Comparison of ENCODE assay signal across 17 cellular contexts in genomic region chr2:100413586-100413985, GRCh38. TPM values are rescaled to one million over a fixed set of nuclear protein-coding genes. Genes with fewer than 3 reads are reported as not detected.
DNase-seq lines count a peak whose midpoint lies in the region; ATAC-seq, FAIRE-seq and TF ChIP-seq lines count a peak whose summit lies in the region.
"Had no signal": no experiment of that assay in that cellular context is flagged by ENCODE, and none has a peak within 500 bp of the region (broad histone marks: within the 10 kb centered on the region; RNA-seq: fewer than 3 reads in every experiment).

No MANE protein-coding gene starts in this region.

- no peak for FAIRE-seq in pancreas (lab: Jason Lieb, UNC)
- FAIRE-seq: H54, RCC 7860 had no signal

- no peak overlapping the region for H3K4me3 Mint-ChIP-seq in activated CD8-positive, alpha-beta memory T cell treated with anti-CD3 and anti-CD28 coated beads, Interleukin-2, amount 10 ng/mL, durations not matched to agents 7 days and 5 days
- peak overlapping the region; percentile 19 to 100 (median 97) for H3K4me3 Mint-ChIP-seq in brain

- H3K4me1 Mint-ChIP-seq in activated CD8-positive, alpha-beta memory T cell treated with anti-CD3 and anti-CD28 coated beads, Interleukin-2, amount 10 ng/mL, durations not matched to agents 7 days and 5 days: peaks cover 24% of the 10 kb centered on the region
- peaks cover 81% of the 10 kb centered on the region for H3K4me1 Mint-ChIP-seq in brain

- 91 to 98% methylated on average over 4 of the region's 4 CpGs for WGBS in pancreas, 2 donors

- no peak overlapping the region for H3K9ac ChIP-seq in iPS-18a (ENCODE audit: low read length)

- intact Hi-C loops in pancreas (cut with DNase I): no loop called here

- no peak for ATAC-seq in activated CD8-positive, alpha-beta memory T cell treated with anti-CD3 and anti-CD28 coated beads, Interleukin-2, amount 10 ng/mL, durations not matched to agents 7 days and 5 days
- ATAC-seq in pancreas: no peak

- H3K27ac ChIP-seq in iPS-18a (ENCODE audit: low read length): peak overlapping the region; percentile 40
- H3K27ac ChIP-seq in temporal lobe (ENCODE audit: low read depth, low read length): peak overlapping the region; percentile 5
- no peak overlapping the region for H3K27ac ChIP-seq in pancreas
- H3K27ac ChIP-seq: C4-2B had no signal

- H3K27ac Mint-ChIP-seq in activated CD8-positive, alpha-beta memory T cell treated with anti-CD3 and anti-CD28 coated beads, Interleukin-2, amount 10 ng/mL, durations not matched to agents 7 days and 5 days: no peak overlapping the region
- peak overlapping the region; percentile 72 to 96 (median 95) for H3K27ac Mint-ChIP-seq in brain

- CTCF ChIA-PET in activated CD8-positive, alpha-beta memory T cell treated with anti-CD3 and anti-CD28 coated beads, Interleukin-2, amount 10 ng/mL, durations not matched to agents 7 days and 5 days (lab: Charles Lee): no interaction called here

- H3K27me3 ChIP-seq in iPS-18a (ENCODE audit: control insufficient read depth, insufficient read depth, low read length) (no peaks in the 10 kb centered on the region), pancreas (no peaks in the 10 kb centered on the region)

- peak overlapping the region; percentile 20 for H3K4me3 ChIP-seq in iPS-18a (ENCODE audit: low read length)
- no peak overlapping the region for H3K4me3 ChIP-seq in pancreas

- H3K9me3 ChIP-seq in iPS-18a (ENCODE audit: control insufficient read depth, low read depth, low read length) (no peaks in the 10 kb centered on the region), pancreas (no peaks in the 10 kb centered on the region)

- TF ChIP-seq CTCF in brain (conservative IDR thresholded peaks at IDR 0.05): no peak
- TF ChIP-seq CTCF in pancreas (IDR thresholded peaks at IDR 0.05): no peak

- H3K27me3 Mint-ChIP-seq in activated CD8-positive, alpha-beta memory T cell treated with anti-CD3 and anti-CD28 coated beads, Interleukin-2, amount 10 ng/mL, durations not matched to agents 7 days and 5 days: no peaks in the 10 kb centered on the region
- H3K27me3 Mint-ChIP-seq in brain: peaks cover 10% of the 10 kb centered on the region

- DNase-seq in activated CD8-positive, alpha-beta memory T cell treated with anti-CD3 and anti-CD28 coated beads, Interleukin-2, amount 10 ng/mL, durations not matched to agents 7 days and 5 days: peak; percentile 7
- DNase-seq in activated CD8-positive, alpha-beta memory T cell treated with anti-CD3 and anti-CD28 coated beads, Interleukin-2, amount 50 U/mL, for 48 hours: no peak
- DNase-seq in hepatic stellate cell (ENCODE audit: low spot score): no peak
- no peak for DNase-seq in DMS153 treated with DMSO at 0.1 percent for 48 hours (lab: John Stamatoyannopoulos, UW; ENCODE audit: unreplicated experiment)
- DNase-seq in pancreas: no peak
- DNase-seq: DMS79, NCI-H1417 treated with DMSO at 0.1 percent for 48 hours, NCI-H2029, NCI-H524, SHP77 treated with DMSO at 0.1 percent for 48 hours had no signal

- no peaks in the 10 kb centered on the region for H3K9me3 Mint-ChIP-seq in activated CD8-positive, alpha-beta memory T cell treated with anti-CD3 and anti-CD28 coated beads, Interleukin-2, amount 10 ng/mL, durations not matched to agents 7 days and 5 days (ENCODE audit: low read depth)
- H3K9me3 Mint-ChIP-seq in brain: no peaks in the 10 kb centered on the region

- H3K36me3 ChIP-seq in iPS-18a (ENCODE audit: control insufficient read depth, low read depth, low read length) (no peaks in the 10 kb centered on the region), pancreas (no peaks in the 10 kb centered on the region)

- H3K36me3 Mint-ChIP-seq in activated CD8-positive, alpha-beta memory T cell treated with anti-CD3 and anti-CD28 coated beads, Interleukin-2, amount 10 ng/mL, durations not matched to agents 7 days and 5 days: no peaks in the 10 kb centered on the region
- H3K36me3 Mint-ChIP-seq in brain: peaks cover 29% of the 10 kb centered on the region

- H3K4me1 ChIP-seq in iPS-18a (ENCODE audit: control insufficient read depth, low read depth, low read length): peaks cover 67% of the 10 kb centered on the region
- H3K4me1 ChIP-seq in pancreas: peaks cover 0 to 4% (median 4%) of the 10 kb centered on the region in 3 donors

RNA-seq across cellular contexts. Expression of gene CHST10, which starts 3.9 kb away (rescaled TPM):
- total RNA-seq in activated CD8-positive, alpha-beta memory T cell treated with anti-CD3 and anti-CD28 coated beads, Interleukin-2, amount 10 ng/mL, durations not matched to agents 7 days and 5 days: 10 to 100 TPM in 1 of 2 experiments, 1 to 10 TPM in 1; 8.5 to 14.8 TPM
- polyA plus RNA-seq in brain (ENCODE audit: insufficient read depth, low read depth, low replicate concordance): 15.6 TPM
- 75.5 TPM for total RNA-seq in temporal lobe
- total RNA-seq in pancreas: 1 to 10 TPM; 1.7 to 5.6 (median 3.5) TPM
- polyA plus RNA-seq in pancreas: 1 to 10 TPM; 3.5 to 6.5 TPM

RNA-seq across cellular contexts. Expression of gene NMS, which starts 56.7 kb away (rescaled TPM):
- total RNA-seq in activated CD8-positive, alpha-beta memory T cell treated with anti-CD3 and anti-CD28 coated beads, Interleukin-2, amount 10 ng/mL, durations not matched to agents 7 days and 5 days: not detected
- polyA plus RNA-seq in brain (ENCODE audit: insufficient read depth, low read depth, low replicate concordance) (not detected), pancreas (not detected)
- total RNA-seq in temporal lobe (not detected), pancreas (not detected)
- total RNA-seq: A172 had no signal

Comparison
In these comparisons a context has a peak if more than half of its experiments do, and no peak if none do; other contexts are left out.
1. H3K27ac ChIP-seq: peak in iPS-18a (single experiment) and temporal lobe (single experiment); none in pancreas (0 of 4).